Comparison of ENCODE assay signal across 8 cellular contexts in genomic region chr16:4253394-4254150, GRCh38. TPM values are rescaled to one million over a fixed set of nuclear protein-coding genes. Genes with fewer than 3 reads are reported as not detected.
A peak's percentile ranks its signal among the peaks of the same experiment; 100 is the strongest.
DNase-seq lines count a peak whose midpoint lies in the region; ATAC-seq and TF ChIP-seq lines count a peak whose summit lies in the region.

No MANE protein-coding gene starts in this region.

- no peaks in the 10 kb centered on the region for H3K9me3 ChIP-seq in esophagus (ENCODE audit: control insufficient read depth in 2 of 2, insufficient read depth in 1 of 2, low read depth in 1 of 2, low read length in 1 of 2)
- no peaks in the 10 kb centered on the region for H3K9me3 ChIP-seq in muscle layer of duodenum (ENCODE audit: control insufficient read depth in 1 of 2, low read length in 2 of 2)

- H3K4me3 ChIP-seq in esophagus (ENCODE audit: low read depth in 1 of 2, low read length in 2 of 2) (peak overlapping the region; percentile 54 to 61), muscle layer of duodenum (ENCODE audit: low read depth in 1 of 2, low read length in 2 of 2) (peak overlapping the region; percentile 62 to 63)

- 1% methylated on average over 80 of the region's 80 CpGs for WGBS in esophagus, 2 donors

- H3K4me1 ChIP-seq in esophagus (ENCODE audit: control insufficient read depth in 2 of 2, insufficient read depth in 2 of 2, low read length in 1 of 2) (no peaks in the 10 kb centered on the region), muscle layer of duodenum (ENCODE audit: control insufficient read depth in 1 of 2, insufficient read depth in 2 of 2, low read length in 2 of 2) (no peaks in the 10 kb centered on the region)

- peak overlapping the region; percentile 82 to 96 for H3K27ac ChIP-seq in esophagus (ENCODE audit: low read depth in 2 of 2, low read length in 1 of 2)
- peak overlapping the region; percentile 88 for H3K27ac ChIP-seq in muscle layer of duodenum (ENCODE audit: low read length)

- H3K27me3 ChIP-seq in esophagus (ENCODE audit: control insufficient read depth in 1 of 2, insufficient read depth in 2 of 2, low read length in 2 of 2), result no peaks in the 10 kb centered on the region
- H3K27me3 ChIP-seq in muscle layer of duodenum (ENCODE audit: low read depth, low read length), result no peaks in the 10 kb centered on the region

- H3K36me3 ChIP-seq in esophagus (ENCODE audit: control insufficient read depth in 2 of 2, insufficient read depth in 2 of 2, low read length in 1 of 2), result no peaks in the 10 kb centered on the region
- no peaks in the 10 kb centered on the region for H3K36me3 ChIP-seq in muscle layer of duodenum (ENCODE audit: control insufficient read depth in 1 of 2, insufficient read depth in 2 of 2, low read length in 2 of 2)

- ATAC-seq in GM21737 (IDR thresholded peaks at IDR 0.05; ENCODE audit: unreplicated experiment), result peak; percentile 92

- DNase-seq in DMS79 (lab: John Stamatoyannopoulos, UW) (peak; percentile 95), KG1 (lab: John Stamatoyannopoulos, UW) (peak; percentile 100)
- DNase-seq in activated T-cell treated with anti-CD3 and anti-CD28 coated beads, Interleukin-2, amount 50 U/mL, for 48 hours, result peak; percentile 99 to 100
- DNase-seq in stimulated activated CD8-positive, alpha-beta memory T cell treated with anti-CD3 and anti-CD28 coated beads, Interleukin-7, amount 100 ng/mL, for 24 hours (ENCODE audit: low read depth), result peak; percentile 99

TF ChIP-seq in PFSK-1, 5 proteins besides CTCF, POLR2A, EP300 and RAD21:
- TF ChIP-seq POLR2AphosphoS5 (IDR thresholded peaks at IDR 0.05; ENCODE audit: low read depth, low read length), result peak; percentile 94
- no peak; a peak in 1 of 4 replicates for TF ChIP-seq REST (IDR thresholded peaks at IDR 0.05; ENCODE audit: insufficient read depth in 1 of 2, low read depth in 2 of 2, low read length in 2 of 2)
- no peak for TF ChIP-seq SIN3A (IDR thresholded peaks at IDR 0.05; ENCODE audit: borderline replicate concordance, insufficient read depth, low read length)
- TF ChIP-seq FOXP2 (optimal IDR thresholded peaks at IDR 0.05; ENCODE audit: borderline replicate concordance, extremely low read depth, extremely low read length, insufficient read depth), result peak; percentile 59
- peak; percentile 62; the same call in 1 of the 2 replicates for TF ChIP-seq TAF1 (IDR thresholded peaks at IDR 0.05; ENCODE audit: borderline replicate concordance, insufficient read depth, low read length)

RNA-seq across cellular contexts. Expression of gene SRL, which starts 11.7 kb away (rescaled TPM):
- polyA plus RNA-seq in PFSK-1 (2012; ENCODE audit: insufficient read length, low read depth), result not detected
- polyA plus RNA-seq in esophagus, result under 1 TPM; 0.16 to 0.22 TPM

RNA-seq across cellular contexts. Expression of gene TFAP4, which starts 19.3 kb away (rescaled TPM):
- 95.8 TPM for polyA plus RNA-seq in PFSK-1 (2012; ENCODE audit: insufficient read length, low read depth)
- polyA plus RNA-seq in esophagus, result 1 to 10 TPM; 6.2 to 7.8 TPM

Comparison
In these comparisons a context has a peak if more than half of its experiments do, and no peak if none do; other contexts are left out.
1. Peak in every context shown above with its lines: DNase-seq, ATAC-seq, H3K4me3 ChIP-seq and H3K27ac ChIP-seq.